10 cellular contexts compared by ENCODE assay signal in genomic region chrX:108312938-108313337, GRCh38.
DNase-seq lines count a peak whose midpoint lies in the region; ATAC-seq, FAIRE-seq and TF ChIP-seq lines count a peak whose summit lies in the region.
"Had no signal": no experiment of that assay in that cellular context is flagged by ENCODE, and none has a peak within 500 bp of the region (broad histone marks: within the 10 kb centered on the region; RNA-seq: fewer than 3 reads in every experiment).

No MANE protein-coding gene starts in this region.

- no peak for ATAC-seq in GM21528 (IDR thresholded peaks at IDR 0.05; ENCODE audit: low FRiP score, unreplicated experiment)
- no peak for ATAC-seq in HG02884 (IDR thresholded peaks at IDR 0.05; ENCODE audit: unreplicated experiment)

- H3K27ac ChIP-seq in H1 (ENCODE audit: low read depth, low read length): no peak overlapping the region

- no peak overlapping the region for H3K14ac ChIP-seq in H1 (ENCODE audit: insufficient read length)

- peaks cover 7% of the 10 kb centered on the region for H3K9me3 Mint-ChIP-seq in nephron

- H3K27me3 ChIP-seq in H1 (replicated peaks in 1 of 4; ENCODE audit: control insufficient read depth in 3 of 4, extremely low read depth in 1 of 4, insufficient read depth in 3 of 4, low read length in 3 of 4): no peaks in the 10 kb centered on the region; a peak in 1 of 7 replicates

- H3K27me3 Mint-ChIP-seq in nephron (ENCODE audit: low read depth): no peaks in the 10 kb centered on the region

- no peaks in the 10 kb centered on the region for H4K20me1 ChIP-seq in H1 (replicated peaks in 1 of 2; ENCODE audit: control insufficient read depth in 1 of 2, insufficient read depth in 2 of 2, low read length in 2 of 2)

- POLR2A ChIA-PET in H1 (lab: Charles Lee; ENCODE audit: partially characterized antibody): no interaction called here

- H2BK120ac ChIP-seq in H1 (replicated peaks; ENCODE audit: low read depth, low read length): no peak overlapping the region

- H2AFZ ChIP-seq in H1 (ENCODE audit: low read length): no peak overlapping the region

- H3K36me3 ChIP-seq in H1 (ENCODE audit: control insufficient read depth in 2 of 4, insufficient read depth in 4 of 4, low read length in 3 of 4): no peaks in the 10 kb centered on the region

- no peaks in the 10 kb centered on the region for H3K79me2 ChIP-seq in H1 (ENCODE audit: control insufficient read depth in 1 of 2, insufficient read depth in 2 of 2, low read length in 2 of 2)

- H3K56ac ChIP-seq in H1 (replicated peaks; ENCODE audit: insufficient read length, low read depth, low read length): no peak overlapping the region

- no peak overlapping the region for H4K5ac ChIP-seq in H1 (ENCODE audit: insufficient read length, low read depth, low read length)

- H2BK5ac ChIP-seq in H1 (ENCODE audit: low read depth, low read length): no peak overlapping the region

- peak overlapping the region; percentile 47 to 79 (median 72) for H3K27ac Mint-ChIP-seq in nephron
- H3K27ac Mint-ChIP-seq: IgD-negative memory B cell had no signal

- TF ChIP-seq EP300 in H1 (IDR thresholded peaks at IDR 0.05; ENCODE audit: borderline replicate concordance in 1 of 2, low read depth in 2 of 2, low read length in 2 of 2): no peak

- no peak overlapping the region for H2AK5ac ChIP-seq in H1 (ENCODE audit: low read depth, low read length)

- no peak for TF ChIP-seq RAD21 in H1 (IDR thresholded peaks at IDR 0.05 in 1 of 2, conservative IDR thresholded peaks at IDR 0.05 in 1 of 2; ENCODE audit: low read depth in 2 of 2, low read length in 2 of 2)

- H3K4ac ChIP-seq in H1 (replicated peaks; ENCODE audit: insufficient read length, low read depth, low read length): no peak overlapping the region

- no peak overlapping the region for H3K4me2 ChIP-seq in H1 (ENCODE audit: insufficient read depth in 1 of 2, low read depth in 2 of 2, low read length in 2 of 2)

- H3K4me1 Mint-ChIP-seq in nephron: peaks cover 46% of the 10 kb centered on the region
- H3K4me1 Mint-ChIP-seq: IgD-negative memory B cell had no signal

- no peaks in the 10 kb centered on the region for H3K9me3 ChIP-seq in H1 (ENCODE audit: insufficient read depth in 2 of 2, low read depth in 1 of 2, low read length in 1 of 2)

- no peaks in the 10 kb centered on the region for H3K79me1 ChIP-seq in H1 (ENCODE audit: low read depth, low read length)

- TF ChIP-seq POLR2A in H1 (IDR thresholded peaks at IDR 0.05; ENCODE audit: control extremely low read depth in 1 of 2, low read depth in 2 of 2, low read length in 2 of 2): no peak

- no peak overlapping the region for H4K91ac ChIP-seq in H1 (replicated peaks; ENCODE audit: insufficient read length, low read length)

- no peak overlapping the region for H4K8ac ChIP-seq in H1 (ENCODE audit: extremely low read depth, insufficient read depth, low read length)

- CTCF ChIA-PET in H1 (lab: Charles Lee; ENCODE audit: partially characterized antibody): interaction anchor here (1.0 kb wide), 1 partner anchor 9 kb away, joined by 3 read pairs; no protein-coding TSS in a partner anchor

- no peak overlapping the region for H3K4me3 ChIP-seq in H1 (ENCODE audit: extremely low read depth in 1 of 4, insufficient read depth in 2 of 4, low read depth in 3 of 4, low read length in 4 of 4)

- FAIRE-seq in H1 (lab: Jason Lieb, UNC): peak; percentile 60
- FAIRE-seq: frontal cortex had no signal

- WGBS in H1 (ENCODE audit: extremely low coverage in 1 of 2, insufficient coverage in 1 of 2, insufficient read length in 1 of 2, insufficient replicate concordance in 2 of 2, low coverage in 1 of 2, low lambda C conversion rate in 2 of 2, missing lambda C conversion rate in 1 of 2), 2 experiments: 60% methylated on average over 1 of the region's 1 CpG; no CpG with 5 or more reads in 1 of the 2 experiments

- no peak overlapping the region for H3K4me3 Mint-ChIP-seq in nephron
- H3K4me3 Mint-ChIP-seq: IgD-negative memory B cell had no signal

- H3K36me3 Mint-ChIP-seq in nephron (ENCODE audit: low read depth): peaks cover 8% of the 10 kb centered on the region
- H3K36me3 Mint-ChIP-seq: IgD-negative memory B cell had no signal

- H3K23me2 ChIP-seq in H1 (ENCODE audit: low read depth, low read length): no peaks in the 10 kb centered on the region

- no peak overlapping the region for H3K18ac ChIP-seq in H1 (ENCODE audit: extremely low read depth, low read length)

- TF ChIP-seq CTCF in H1 (IDR thresholded peaks at IDR 0.05; ENCODE audit: control extremely low read depth in 1 of 3, insufficient read depth in 1 of 3, low read depth in 1 of 3, low read length in 3 of 3) (no peak), nephron (IDR thresholded peaks at IDR 0.05; ENCODE audit: unreplicated experiment in 3 of 3) (no peak)

- H2BK12ac ChIP-seq in H1 (ENCODE audit: low read depth, low read length): no peak overlapping the region

- H3K23ac ChIP-seq in H1 (ENCODE audit: insufficient read length): no peak overlapping the region

- no peak overlapping the region for H2BK15ac ChIP-seq in H1 (ENCODE audit: low read length)

- H2BK20ac ChIP-seq in H1 (ENCODE audit: low read length): no peak overlapping the region

- H3K4me1 ChIP-seq in H1 (replicated peaks in 1 of 4; ENCODE audit: control insufficient read depth in 3 of 4, insufficient read depth in 4 of 4, low read length in 3 of 4): no peaks in the 10 kb centered on the region

- DNase-seq in ELF-1 (ENCODE audit: low read depth, low spot score) (peak; percentile 89), NCI-H2029 treated with DMSO at 0.1 percent for 48 hours (lab: John Stamatoyannopoulos, UW) (peak; percentile 72), H1 (ENCODE audit: low read depth in 1 of 2, low spot score in 2 of 2) (peak in 1 of 2 experiments; percentile 43), T-helper 1 cell (no peak)
- DNase-seq in NK-92 treated with Interleukin-12 subunit alpha and Interleukin-12 subunit beta, amount 100 ng/mL, for 24 hours (lab: John Stamatoyannopoulos, UW): no peak

- H3K9ac ChIP-seq in H1 (replicated peaks in 1 of 4; ENCODE audit: extremely low read depth in 1 of 4, low read depth in 3 of 4, low read length in 3 of 4): no peak overlapping the region

TF ChIP-seq in H1, 55 proteins besides CTCF, POLR2A, EP300 and RAD21:
- TF ChIP-seq MAX (IDR thresholded peaks at IDR 0.05) (no peak), YY1 (IDR thresholded peaks at IDR 0.05; ENCODE audit: low read depth, low read length) (no peak), ATF3 (IDR thresholded peaks at IDR 0.05; ENCODE audit: insufficient read depth, low read depth, low read length) (no peak), TBP (IDR thresholded peaks at IDR 0.05; ENCODE audit: low read depth, low read length) (no peak), RNF2 (IDR thresholded peaks at IDR 0.05; ENCODE audit: borderline replicate concordance, low read depth, low read length, missing control alignments, poor library complexity, severe bottlenecking) (no peak), BRCA1 (IDR thresholded peaks at IDR 0.05; ENCODE audit: low read depth, low read length) (no peak), KDM5A (IDR thresholded peaks at IDR 0.05; ENCODE audit: low read length) (no peak), POLR2AphosphoS5 (IDR thresholded peaks at IDR 0.05; ENCODE audit: low read depth, low read length) (no peak), SIX5 (IDR thresholded peaks at IDR 0.05; ENCODE audit: low read depth, low read length) (no peak), GTF2F1 (IDR thresholded peaks at IDR 0.05; ENCODE audit: borderline replicate concordance, low read depth, low read length) (no peak), CREB1 (IDR thresholded peaks at IDR 0.05) (no peak), GABPA (IDR thresholded peaks at IDR 0.05; ENCODE audit: borderline replicate concordance, insufficient read depth, low read length) (no peak), HDAC2 (IDR thresholded peaks at IDR 0.05; ENCODE audit: borderline replicate concordance in 1 of 2, low read depth in 2 of 2, low read length in 2 of 2) (no peak), BACH1 (IDR thresholded peaks at IDR 0.05; ENCODE audit: low read length) (no peak), CBX5 (IDR thresholded peaks at IDR 0.05; ENCODE audit: low read depth, low read length) (no peak), SP4 (IDR thresholded peaks at IDR 0.05; ENCODE audit: low read length) (no peak), CHD1 (IDR thresholded peaks at IDR 0.05; ENCODE audit: low read depth, low read length) (no peak)

Comparison
In these comparisons a context has a peak if more than half of its experiments do, and no peak if none do; other contexts are left out.
1. DNase-seq: peak in ELF-1 (single experiment) and NCI-H2029 treated with DMSO at 0.1 percent for 48 hours (single experiment); none in NK-92 treated with Interleukin-12 subunit alpha and Interleukin-12 subunit beta, amount 100 ng/mL, for 24 hours (single experiment) and T-helper 1 cell (0 of 5).